13 cellular contexts compared by ENCODE assay signal in the genomic region with DNA sequence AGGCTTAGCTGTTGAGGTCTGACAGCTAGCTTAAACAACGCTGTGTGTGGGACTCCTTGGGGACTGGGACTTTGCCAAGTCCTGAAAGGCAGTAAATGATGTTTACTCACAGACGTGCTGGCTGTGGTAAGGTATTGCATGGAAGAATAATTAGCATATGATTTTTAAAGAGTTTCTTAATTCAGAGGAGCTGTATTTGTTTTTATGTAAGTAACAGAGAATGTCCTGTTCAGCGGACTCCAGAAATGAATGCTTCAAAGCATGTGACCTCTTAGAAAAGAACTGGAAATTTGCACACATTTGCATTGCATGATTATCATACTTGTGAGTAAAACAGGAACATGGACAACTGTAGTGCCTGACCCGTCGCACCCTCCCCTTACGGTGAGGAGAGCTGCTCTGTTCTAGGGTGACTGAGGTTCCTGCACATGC.
DNase-seq lines count a peak whose midpoint lies in the region; ATAC-seq and TF ChIP-seq lines count a peak whose summit lies in the region.
"Had no signal": no experiment of that assay in that cellular context is flagged by ENCODE, and none has a peak within 500 bp of the region (broad histone marks: within the 10 kb centered on the region; RNA-seq: fewer than 3 reads in every experiment).

No MANE protein-coding gene starts in this region.

- TF ChIP-seq POLR2A in transverse colon (IDR thresholded peaks at IDR 0.05), result no peak
- no peak for TF ChIP-seq POLR2A in suprapubic skin (IDR thresholded peaks at IDR 0.05)

- intact Hi-C loops in transverse colon (cut with DNase I; ENCODE audit: low total_unique reads), result no loop called here

- in situ Hi-C loops in transverse colon (cut with MboI; ENCODE audit: low pct_ligation_motif_present in 1 of 4, low pct_unique_long_range_greater_than_20kb in 1 of 4, low sequenced_read_pairs in 3 of 4), result no loop called here

- WGBS in transverse colon (ENCODE audit: low coverage in 1 of 2), 2 donors, result 25 to 35% methylated on average over 2 to 6 of the region's 6 CpGs
- WGBS in suprapubic skin, result 59% methylated on average over 6 of the region's 6 CpGs

- DNase-seq in NOMO-1 treated with dmso at 0.1 percent for 144 hours (lab: John Stamatoyannopoulos, UW; ENCODE audit: unreplicated experiment) (peak; percentile 20), NOMO-1 treated with DMSO at 0.1 percent for 48 hours (lab: John Stamatoyannopoulos, UW; ENCODE audit: unreplicated experiment) (no peak), RPMI8226 (peak; percentile 70), iris pigment epithelial cell (ENCODE audit: low read depth) (peak; percentile 20), transverse colon (peak; percentile 21), suprapubic skin (ENCODE audit: low spot score in 2 of 2) (no peak)
- DNase-seq: activated CD8-positive, alpha-beta memory T cell treated with anti-CD3 and anti-CD28 coated beads, Interleukin-2, amount 50 U/mL, for 48 hours; kidney; ovary; trophoblast cell had no signal

- H3K4me1 ChIP-seq in transverse colon (peaks cover 0 to 14% (median 3%) of the 10 kb centered on the region in 4 donors), suprapubic skin (peaks cover 28% of the 10 kb centered on the region)
- H3K4me1 ChIP-seq: A549 had no signal

- no peak overlapping the region for H3K4me3 ChIP-seq in transverse colon
- H3K4me3 ChIP-seq in suprapubic skin, result no peak overlapping the region
- H3K4me3 ChIP-seq: A549, ovary had no signal

- ATAC-seq in HG02970 (IDR thresholded peaks at IDR 0.05; ENCODE audit: low FRiP score, unreplicated experiment) (no peak), HG02610 (IDR thresholded peaks at IDR 0.05; ENCODE audit: unreplicated experiment) (no peak)
- ATAC-seq: A549 had no signal

- H3K36me3 ChIP-seq in transverse colon (no peaks in the 10 kb centered on the region), suprapubic skin (no peaks in the 10 kb centered on the region)
- H3K36me3 ChIP-seq: ovary had no signal

- TF ChIP-seq EP300 in transverse colon (IDR thresholded peaks at IDR 0.05; ENCODE audit: low read depth) (no peak), suprapubic skin (IDR thresholded peaks at IDR 0.05) (no peak)

- H3K27ac ChIP-seq in transverse colon, result peak overlapping the region; percentile 26 to 51 (median 37)
- H3K27ac ChIP-seq in suprapubic skin, result no peak overlapping the region
- H3K27ac ChIP-seq: A549, ovary had no signal

- TF ChIP-seq CTCF in transverse colon (IDR thresholded peaks at IDR 0.05) (peak in 1 of 5 experiments; percentile 8), suprapubic skin (IDR thresholded peaks at IDR 0.05) (no peak)

- H3K27me3 ChIP-seq in transverse colon, result no peaks in the 10 kb centered on the region
- H3K27me3 ChIP-seq in suprapubic skin, result no peaks in the 10 kb centered on the region
- H3K27me3 ChIP-seq: ovary had no signal

- H3K9me3 ChIP-seq in transverse colon, result no peaks in the 10 kb centered on the region
- H3K9me3 ChIP-seq in suprapubic skin, result no peaks in the 10 kb centered on the region
- H3K9me3 ChIP-seq: A549, ovary had no signal

Comparison
In these comparisons a context has a peak if more than half of its experiments do, and no peak if none do; other contexts are left out.
1. DNase-seq: peak in NOMO-1 treated with dmso at 0.1 percent for 144 hours (single experiment), RPMI8226 (single experiment), iris pigment epithelial cell (single experiment) and transverse colon (single experiment); none in NOMO-1 treated with DMSO at 0.1 percent for 48 hours (single experiment) and suprapubic skin (0 of 2).